In genomic region chr15:72907733-72908132, GRCh38 we compare ENCODE assay signal across 19 cellular contexts.
DNase-seq lines count a peak whose midpoint lies in the region; FAIRE-seq and TF ChIP-seq lines count a peak whose summit lies in the region.
"Had no signal": no experiment of that assay in that cellular context is flagged by ENCODE, and none has a peak within 500 bp of the region (broad histone marks: within the 10 kb centered on the region; RNA-seq: fewer than 3 reads in every experiment).

No MANE protein-coding gene starts in this region.

- no peak for FAIRE-seq in RCC 7860 (lab: Jason Lieb, UNC)
- FAIRE-seq: H54, HepG2 had no signal

- H3K4me3 Mint-ChIP-seq in endodermal cell, result no peak overlapping the region
- H3K4me3 Mint-ChIP-seq: CD4-positive, alpha-beta memory T cell had no signal

- H3K27me3 ChIP-seq in MG63, result no peaks in the 10 kb centered on the region
- H3K27me3 ChIP-seq in endodermal cell (ENCODE audit: control insufficient read depth, insufficient read depth, low read length, poor library complexity, severe bottlenecking), result no peaks in the 10 kb centered on the region
- H3K27me3 ChIP-seq: upper lobe of right lung had no signal

- no peak for TF ChIP-seq CTCF in fibroblast of pulmonary artery (IDR thresholded peaks at IDR 0.05; ENCODE audit: low read length, missing control alignments)
- TF ChIP-seq CTCF in endodermal cell (conservative IDR thresholded peaks at IDR 0.05), result no peak

- peaks cover 5% of the 10 kb centered on the region for H3K27me3 Mint-ChIP-seq in endodermal cell (ENCODE audit: insufficient read depth)

- H3K9me3 ChIP-seq in MG63, result no peaks in the 10 kb centered on the region
- H3K9me3 ChIP-seq in endodermal cell (ENCODE audit: control insufficient read depth, low read length), result no peaks in the 10 kb centered on the region
- H3K9me3 ChIP-seq: spleen, upper lobe of right lung had no signal

- DNase-seq in NCI-H748 (lab: John Stamatoyannopoulos, UW; ENCODE audit: unreplicated experiment) (peak; percentile 14), NCI-H748 treated with DMSO at 0.1 percent for 48 hours (lab: John Stamatoyannopoulos, UW) (no peak), NCI-H446 treated with DMSO at 0.1 percent for 48 hours (lab: John Stamatoyannopoulos, UW) (peak; percentile 64), fibroblast of pulmonary artery (ENCODE audit: low read depth) (peak; percentile 27), renal cortical epithelial cell (ENCODE audit: low read depth) (peak; percentile 1), MG63 (no peak), endodermal cell (no peak), RCC 7860 (ENCODE audit: low spot score) (no peak)
- DNase-seq: activated CD4-positive, alpha-beta T cell treated with anti-CD3 and anti-CD28 coated beads for 1 hour; activated naive CD4-positive, alpha-beta T cell treated with Interleukin-2 at 50 U/mL for 16 hours; CD4-positive, alpha-beta memory T cell; NCI-H774; spleen; stimulated activated naive CD4-positive, alpha-beta T cell; upper lobe of right lung had no signal

- no peaks in the 10 kb centered on the region for H3K4me1 ChIP-seq in endodermal cell (ENCODE audit: control insufficient read depth, insufficient read depth, low read length)
- H3K4me1 ChIP-seq: parathyroid adenoma, spleen, upper lobe of right lung had no signal

- no peaks in the 10 kb centered on the region for H3K4me1 Mint-ChIP-seq in endodermal cell

- H3K4me3 ChIP-seq in fibroblast of pulmonary artery (replicated peaks; ENCODE audit: low read depth, low read length) (no peak overlapping the region), MG63 (no peak overlapping the region), endodermal cell (ENCODE audit: low read length) (no peak overlapping the region)
- H3K4me3 ChIP-seq: spleen, upper lobe of right lung had no signal

- H3K9me3 Mint-ChIP-seq in endodermal cell, result no peaks in the 10 kb centered on the region
- H3K9me3 Mint-ChIP-seq: CD4-positive, alpha-beta memory T cell had no signal

- H3K36me3 ChIP-seq in MG63, result no peaks in the 10 kb centered on the region
- H3K36me3 ChIP-seq in endodermal cell (ENCODE audit: control insufficient read depth, insufficient read depth, low read length), result no peaks in the 10 kb centered on the region
- H3K36me3 ChIP-seq: spleen, upper lobe of right lung had no signal

- 83 to 93% methylated on average over 1 of the region's 1 CpG for WGBS in endodermal cell (ENCODE audit: insufficient coverage in 1 of 2, insufficient read length in 1 of 2), 2 experiments

- no peaks in the 10 kb centered on the region for H3K36me3 Mint-ChIP-seq in endodermal cell (ENCODE audit: low read depth)
- H3K36me3 Mint-ChIP-seq: CD4-positive, alpha-beta memory T cell had no signal

- H3K27ac ChIP-seq in endodermal cell (ENCODE audit: low read depth, low read length), result no peak overlapping the region
- H3K27ac ChIP-seq: parathyroid adenoma, RWPE1, spleen, upper lobe of right lung had no signal

- no peak overlapping the region for H3K27ac Mint-ChIP-seq in endodermal cell
- H3K27ac Mint-ChIP-seq: CD4-positive, alpha-beta memory T cell had no signal

- H3K9ac ChIP-seq in endodermal cell (ENCODE audit: extremely low read depth, low read length, poor library complexity, severe bottlenecking), result no peak overlapping the region
- H3K9ac ChIP-seq: parathyroid adenoma had no signal

Comparison
In these comparisons a context has a peak if more than half of its experiments do, and no peak if none do; other contexts are left out.
1. DNase-seq: peak in NCI-H748 (single experiment), NCI-H446 treated with DMSO at 0.1 percent for 48 hours (single experiment), fibroblast of pulmonary artery (single experiment) and renal cortical epithelial cell (single experiment); none in NCI-H748 treated with DMSO at 0.1 percent for 48 hours (single experiment), MG63 (single experiment), endodermal cell (single experiment) and RCC 7860 (single experiment).